1 cellular context compared by ENCODE assay signal in the genomic region with DNA sequence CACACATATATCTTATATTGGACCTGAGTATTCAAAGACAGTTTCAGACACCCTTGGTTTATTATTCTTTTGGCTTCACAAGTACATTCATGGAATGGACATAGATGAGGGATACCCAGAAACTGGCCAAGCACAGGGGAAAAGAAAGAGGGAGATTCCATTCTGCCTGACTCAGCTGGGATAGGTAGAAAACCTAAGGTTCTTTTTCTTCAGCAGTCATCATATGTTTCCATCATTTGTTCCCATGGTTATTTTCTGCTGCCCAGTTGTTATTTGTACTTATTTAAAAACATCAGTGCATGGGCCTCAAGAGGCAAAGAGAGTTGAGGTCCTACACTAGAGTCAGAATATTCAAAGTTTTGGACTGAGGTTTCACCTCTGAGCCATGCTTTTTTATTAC.
TF ChIP-seq lines count a peak whose summit lies in the region.

No MANE protein-coding gene starts in this region.

TF ChIP-seq in HepG2, 621 proteins besides CTCF, POLR2A, EP300 and RAD21 (continued from another document):
- TF ChIP-seq, protein P1, sequence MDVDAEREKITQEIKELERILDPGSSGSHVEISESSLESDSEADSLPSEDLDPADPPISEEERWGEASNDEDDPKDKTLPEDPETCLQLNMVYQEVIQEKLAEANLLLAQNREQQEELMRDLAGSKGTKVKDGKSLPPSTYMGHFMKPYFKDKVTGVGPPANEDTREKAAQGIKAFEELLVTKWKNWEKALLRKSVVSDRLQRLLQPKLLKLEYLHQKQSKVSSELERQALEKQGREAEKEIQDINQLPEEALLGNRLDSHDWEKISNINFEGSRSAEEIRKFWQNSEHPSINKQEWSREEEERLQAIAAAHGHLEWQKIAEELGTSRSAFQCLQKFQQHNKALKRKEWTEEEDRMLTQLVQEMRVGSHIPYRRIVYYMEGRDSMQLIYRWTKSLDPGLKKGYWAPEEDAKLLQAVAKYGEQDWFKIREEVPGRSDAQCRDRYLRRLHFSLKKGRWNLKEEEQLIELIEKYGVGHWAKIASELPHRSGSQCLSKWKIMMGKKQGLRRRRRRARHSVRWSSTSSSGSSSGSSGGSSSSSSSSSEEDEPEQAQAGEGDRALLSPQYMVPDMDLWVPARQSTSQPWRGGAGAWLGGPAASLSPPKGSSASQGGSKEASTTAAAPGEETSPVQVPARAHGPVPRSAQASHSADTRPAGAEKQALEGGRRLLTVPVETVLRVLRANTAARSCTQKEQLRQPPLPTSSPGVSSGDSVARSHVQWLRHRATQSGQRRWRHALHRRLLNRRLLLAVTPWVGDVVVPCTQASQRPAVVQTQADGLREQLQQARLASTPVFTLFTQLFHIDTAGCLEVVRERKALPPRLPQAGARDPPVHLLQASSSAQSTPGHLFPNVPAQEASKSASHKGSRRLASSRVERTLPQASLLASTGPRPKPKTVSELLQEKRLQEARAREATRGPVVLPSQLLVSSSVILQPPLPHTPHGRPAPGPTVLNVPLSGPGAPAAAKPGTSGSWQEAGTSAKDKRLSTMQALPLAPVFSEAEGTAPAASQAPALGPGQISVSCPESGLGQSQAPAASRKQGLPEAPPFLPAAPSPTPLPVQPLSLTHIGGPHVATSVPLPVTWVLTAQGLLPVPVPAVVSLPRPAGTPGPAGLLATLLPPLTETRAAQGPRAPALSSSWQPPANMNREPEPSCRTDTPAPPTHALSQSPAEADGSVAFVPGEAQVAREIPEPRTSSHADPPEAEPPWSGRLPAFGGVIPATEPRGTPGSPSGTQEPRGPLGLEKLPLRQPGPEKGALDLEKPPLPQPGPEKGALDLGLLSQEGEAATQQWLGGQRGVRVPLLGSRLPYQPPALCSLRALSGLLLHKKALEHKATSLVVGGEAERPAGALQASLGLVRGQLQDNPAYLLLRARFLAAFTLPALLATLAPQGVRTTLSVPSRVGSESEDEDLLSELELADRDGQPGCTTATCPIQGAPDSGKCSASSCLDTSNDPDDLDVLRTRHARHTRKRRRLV (CRISPR knock-in tag; IDR thresholded peaks at IDR 0.05) = no peak
- TF ChIP-seq ZNF775 (CRISPR knock-in tag; IDR thresholded peaks at IDR 0.05; ENCODE audit: borderline replicate concordance) = no peak
- TF ChIP-seq HDAC6 (IDR thresholded peaks at IDR 0.05; ENCODE audit: low read depth, low read length) = no peak
- TF ChIP-seq ZNF572 (CRISPR knock-in tag; IDR thresholded peaks at IDR 0.05) = no peak
